1 cellular context compared by ENCODE assay signal in genomic region chr19:8052464-8052859, GRCh38.
TF ChIP-seq lines count a peak whose summit lies in the region.

Gene CCL25, plus strand, starts transcription at chr19:8052760. Its CDS starts 290 bp downstream, at chr19:8053050.

TF ChIP-seq in HepG2, 621 proteins besides CTCF, POLR2A, EP300 and RAD21 (continued from another document):
- TF ChIP-seq MTA3 (CRISPR knock-in tag; IDR thresholded peaks at IDR 0.05) (no peak), ZNF616 (CRISPR knock-in tag; IDR thresholded peaks at IDR 0.05; ENCODE audit: low read depth) (no peak), ZNF235 (CRISPR knock-in tag; IDR thresholded peaks at IDR 0.05; ENCODE audit: borderline replicate concordance) (no peak)
